In genomic region chr4:82913305-82913704, GRCh38 we compare ENCODE assay signal across 16 cellular contexts. TPM values are rescaled to one million over a fixed set of nuclear protein-coding genes. Genes with fewer than 3 reads are reported as not detected.
DNase-seq lines count a peak whose midpoint lies in the region; ATAC-seq, FAIRE-seq and TF ChIP-seq lines count a peak whose summit lies in the region.
"Had no signal": no experiment of that assay in that cellular context is flagged by ENCODE, and none has a peak within 500 bp of the region (broad histone marks: within the 10 kb centered on the region; RNA-seq: fewer than 3 reads in every experiment).

No MANE protein-coding gene starts in this region.

- H3K36me3 ChIP-seq in adipocyte (ENCODE audit: control insufficient read depth, insufficient read depth, low read length, severe bottlenecking) (peaks cover 5% of the 10 kb centered on the region), osteoblast (ENCODE audit: insufficient read depth, low read length) (peaks cover 4% of the 10 kb centered on the region), esophagus muscularis mucosa (peaks cover 0 to 39% (median 26%) of the 10 kb centered on the region in 4 donors)

- no peaks in the 10 kb centered on the region for H3K9me3 ChIP-seq in adipocyte (ENCODE audit: control insufficient read depth, low read length)
- no peaks in the 10 kb centered on the region for H3K9me3 ChIP-seq in osteoblast (ENCODE audit: low read depth, low read length)
- H3K9me3 ChIP-seq in esophagus muscularis mucosa: no peaks in the 10 kb centered on the region
- H3K9me3 ChIP-seq: HAP-1 had no signal

- TF ChIP-seq CTCF in osteoblast (IDR thresholded peaks at IDR 0.05; ENCODE audit: extremely low read depth, low read depth, low read length): no peak
- TF ChIP-seq CTCF in esophagus muscularis mucosa (IDR thresholded peaks at IDR 0.05): no peak

- FAIRE-seq in G401.6 (lab: Jason Lieb, UNC): peak; percentile 33
- FAIRE-seq: K562 had no signal

- H3K27ac ChIP-seq in osteoblast (ENCODE audit: low read depth, low read length) (no peak overlapping the region), esophagus muscularis mucosa (replicated peaks in 1 of 4) (no peak overlapping the region)
- H3K27ac ChIP-seq: 22Rv1, C4-2B, HL-60 had no signal

- intact Hi-C loops in esophagus muscularis mucosa (cut with DNase I): no loop called here

- no peak overlapping the region for H3K4me3 ChIP-seq in adipocyte (ENCODE audit: low read length)
- no peak overlapping the region for H3K4me3 ChIP-seq in osteoblast (ENCODE audit: insufficient read depth, low read length)
- H3K4me3 ChIP-seq in esophagus muscularis mucosa: no peak overlapping the region
- H3K4me3 ChIP-seq: HAP-1, K562 had no signal

- ATAC-seq in GM21825 (IDR thresholded peaks at IDR 0.05; ENCODE audit: unreplicated experiment): no peak
- ATAC-seq: K562 had no signal

- no peak overlapping the region for H3K4me2 ChIP-seq in osteoblast (ENCODE audit: insufficient read depth, low read length)

- 50% methylated on average over 2 of the region's 2 CpGs for WGBS in esophagus muscularis mucosa

- no peaks in the 10 kb centered on the region for H4K20me1 ChIP-seq in osteoblast (ENCODE audit: insufficient read depth, low read length)

- H3K27me3 ChIP-seq in adipocyte (replicated peaks; ENCODE audit: control insufficient read depth, insufficient read depth, low read length): no peaks in the 10 kb centered on the region
- H3K27me3 ChIP-seq in osteoblast (ENCODE audit: insufficient read depth, low read length): no peaks in the 10 kb centered on the region
- H3K27me3 ChIP-seq in esophagus muscularis mucosa: no peaks in the 10 kb centered on the region

- H3K9ac ChIP-seq in adipocyte (ENCODE audit: low read length): no peak overlapping the region

- H3K4me1 ChIP-seq in adipocyte (ENCODE audit: control insufficient read depth, insufficient read depth, low read length): peaks cover 8% of the 10 kb centered on the region
- no peaks in the 10 kb centered on the region for H3K4me1 ChIP-seq in osteoblast (ENCODE audit: insufficient read depth, low read length)
- no peaks in the 10 kb centered on the region for H3K4me1 ChIP-seq in esophagus muscularis mucosa
- H3K4me1 ChIP-seq: HAP-1 had no signal

- H3K79me2 ChIP-seq in osteoblast (ENCODE audit: insufficient read depth, low read length): no peaks in the 10 kb centered on the region

- no peak for TF ChIP-seq POLR2A in esophagus muscularis mucosa (IDR thresholded peaks at IDR 0.05; ENCODE audit: low read depth)

- H2AFZ ChIP-seq in osteoblast (ENCODE audit: low read length): peak overlapping the region; percentile 12

- DNase-seq in AG08395 (ENCODE audit: low spot score) (peak; percentile 15), adipocyte (ENCODE audit: low read depth) (peak; percentile 36), osteoblast (ENCODE audit: insufficient read length, low spot score, missing footprints) (no peak), NCI-H1694 (lab: John Stamatoyannopoulos, UW) (no peak), esophagus muscularis mucosa (ENCODE audit: extremely low spot score) (no peak)
- DNase-seq: CD4-positive, alpha-beta memory T cell; DMS79; GOT3; Karpas-422 had no signal

- TF ChIP-seq EP300 in esophagus muscularis mucosa (IDR thresholded peaks at IDR 0.05): no peak

RNA-seq across cellular contexts. Expression of gene THAP9, which starts 12.8 kb away (rescaled TPM):
- total RNA-seq in osteoblast (3.2 and 3.3 TPM in 2 replicates), esophagus muscularis mucosa (1 to 10 TPM; 2.1 to 5.2 (median 2.9) TPM)

RNA-seq across cellular contexts. Expression of gene SEC31A, which starts 22.4 kb away (rescaled TPM):
- 487 and 513 TPM in 2 replicates for total RNA-seq in osteoblast
- 100 to 1,000 TPM; 117 to 146 (median 131) TPM for total RNA-seq in esophagus muscularis mucosa

Comparison
In these comparisons a context has a peak if more than half of its experiments do, and no peak if none do; other contexts are left out.
1. DNase-seq: peak in AG08395 (single experiment) and adipocyte (single experiment); none in osteoblast (single experiment), NCI-H1694 (single experiment) and esophagus muscularis mucosa (single experiment).